10 cellular contexts compared by ENCODE assay signal in genomic region chr20:50335105-50335504, GRCh38.
A peak's percentile ranks its signal among the peaks of the same experiment; 100 is the strongest.
DNase-seq lines count a peak whose midpoint lies in the region; ATAC-seq and TF ChIP-seq lines count a peak whose summit lies in the region.
"Had no signal": no experiment of that assay in that cellular context is flagged by ENCODE, and none has a peak within 500 bp of the region (broad histone marks: within the 10 kb centered on the region; RNA-seq: fewer than 3 reads in every experiment).

No MANE protein-coding gene starts in this region.

- WGBS in adrenal gland, 4 donors = 17 to 22% (median 18%) methylated on average over 2 of the region's 2 CpGs

- peak in 1 of 2 donors; percentile 38 for TF ChIP-seq POLR2A in adrenal gland (IDR thresholded peaks at IDR 0.05)

- peaks cover 23 to 33% of the 10 kb centered on the region in 2 donors for H3K4me1 ChIP-seq in adrenal gland (replicated peaks in 1 of 2)

- no peaks in the 10 kb centered on the region for H3K9me3 ChIP-seq in adrenal gland (replicated peaks in 1 of 3)
- H3K9me3 ChIP-seq: SJSA1 had no signal

- ATAC-seq in naive B cell (ENCODE audit: low read depth in 2 of 2) (peak; percentile 48 to 59), HG02642 (IDR thresholded peaks at IDR 0.05; ENCODE audit: poor library complexity, unreplicated experiment) (no peak), GM18870 (IDR thresholded peaks at IDR 0.05; ENCODE audit: unreplicated experiment) (no peak)
- no peak for ATAC-seq in stimulated activated memory B cell treated with anti-CD40 and anti-IgM and Interleukin-4, amounts not matched to agents 10 μg/mL and 1 μg/mL and 100 μg/mL, for 72 hours

- peaks cover 2% of the 10 kb centered on the region for H3K9me3 Mint-ChIP-seq in activated CD4-positive, alpha-beta T cell treated with anti-CD3 and anti-CD28 coated beads, Interleukin-2, amount 10 ng/mL, durations not matched to agents 24 days and 14 days
- H3K9me3 Mint-ChIP-seq in naive B cell = peaks cover 0 to 1% (median 0%) of the 10 kb centered on the region in 7 donors
- peaks cover 2% of the 10 kb centered on the region for H3K9me3 Mint-ChIP-seq in stimulated activated memory B cell treated with anti-CD40 and anti-IgM and Interleukin-4, amounts not matched to agents 10 μg/mL and 1 μg/mL and 100 μg/mL, for 72 hours

- intact Hi-C loops in activated CD4-positive, alpha-beta T cell treated with anti-CD3 and anti-CD28 coated beads, Interleukin-2, amount 10 ng/mL, durations not matched to agents 24 days and 14 days (cut with micrococcal nuclease) = loop anchor here (5.0 to 10.0 kb wide), 3 partner anchors 52 to 227 kb away; no protein-coding TSS in a partner anchor
- intact Hi-C loops in adrenal gland (cut with DNase I) = no loop called here

- no peaks in the 10 kb centered on the region for H3K27me3 ChIP-seq in adrenal gland
- H3K27me3 ChIP-seq: SJSA1 had no signal

- H3K36me3 ChIP-seq in adrenal gland (replicated peaks in 1 of 2) = no peaks in the 10 kb centered on the region
- H3K36me3 ChIP-seq: SJSA1 had no signal

- no peak overlapping the region for H3K4me3 ChIP-seq in adrenal gland
- H3K4me3 ChIP-seq: SJSA1 had no signal

- DNase-seq in activated CD4-positive, alpha-beta T cell treated with anti-CD3 and anti-CD28 coated beads, Interleukin-2, amount 10 ng/mL, durations not matched to agents 24 days and 14 days = peak; percentile 74
- DNase-seq in activated CD4-positive, alpha-beta T cell treated with anti-CD3 and anti-CD28 coated beads for 4 hours = no peak
- DNase-seq in NCI-H2227 (lab: John Stamatoyannopoulos, UW; ENCODE audit: unreplicated experiment) = peak; percentile 72
- peak in 3 of 7 donors; percentile 54 to 66 (median 62) for DNase-seq in adrenal gland
- no peak for DNase-seq in naive B cell

- TF ChIP-seq CTCF in adrenal gland (IDR thresholded peaks at IDR 0.05) = no peak

- H3K4me3 Mint-ChIP-seq in activated CD4-positive, alpha-beta T cell treated with anti-CD3 and anti-CD28 coated beads, Interleukin-2, amount 10 ng/mL, durations not matched to agents 24 days and 14 days = no peak overlapping the region
- H3K4me3 Mint-ChIP-seq in naive B cell = no peak overlapping the region
- H3K4me3 Mint-ChIP-seq in stimulated activated memory B cell treated with anti-CD40 and anti-IgM and Interleukin-4, amounts not matched to agents 10 μg/mL and 1 μg/mL and 100 μg/mL, for 72 hours = no peak overlapping the region

- H3K27ac ChIP-seq in adrenal gland = peak overlapping the region in 3 of 5 donors; percentile 21 to 84 (median 44)
- H3K27ac ChIP-seq: C4-2B, SJSA1 had no signal

- H3K4me1 Mint-ChIP-seq in activated CD4-positive, alpha-beta T cell treated with anti-CD3 and anti-CD28 coated beads, Interleukin-2, amount 10 ng/mL, durations not matched to agents 24 days and 14 days = peaks cover 38% of the 10 kb centered on the region
- peaks cover 13 to 26% (median 20%) of the 10 kb centered on the region in 3 donors for H3K4me1 Mint-ChIP-seq in naive B cell
- H3K4me1 Mint-ChIP-seq in stimulated activated memory B cell treated with anti-CD40 and anti-IgM and Interleukin-4, amounts not matched to agents 10 μg/mL and 1 μg/mL and 100 μg/mL, for 72 hours = peaks cover 22% of the 10 kb centered on the region

- H3K36me3 Mint-ChIP-seq in activated CD4-positive, alpha-beta T cell treated with anti-CD3 and anti-CD28 coated beads, Interleukin-2, amount 10 ng/mL, durations not matched to agents 24 days and 14 days (ENCODE audit: low read depth) = no peaks in the 10 kb centered on the region
- peaks cover 0 to 2% of the 10 kb centered on the region in 2 donors for H3K36me3 Mint-ChIP-seq in naive B cell
- peaks cover 2% of the 10 kb centered on the region for H3K36me3 Mint-ChIP-seq in stimulated activated memory B cell treated with anti-CD40 and anti-IgM and Interleukin-4, amounts not matched to agents 10 μg/mL and 1 μg/mL and 100 μg/mL, for 72 hours

- no peak overlapping the region for H3K27ac Mint-ChIP-seq in activated CD4-positive, alpha-beta T cell treated with anti-CD3 and anti-CD28 coated beads, Interleukin-2, amount 10 ng/mL, durations not matched to agents 24 days and 14 days
- no peak overlapping the region for H3K27ac Mint-ChIP-seq in naive B cell
- H3K27ac Mint-ChIP-seq in stimulated activated memory B cell treated with anti-CD40 and anti-IgM and Interleukin-4, amounts not matched to agents 10 μg/mL and 1 μg/mL and 100 μg/mL, for 72 hours = no peak overlapping the region

- peaks cover 10% of the 10 kb centered on the region for H3K27me3 Mint-ChIP-seq in activated CD4-positive, alpha-beta T cell treated with anti-CD3 and anti-CD28 coated beads, Interleukin-2, amount 10 ng/mL, durations not matched to agents 24 days and 14 days
- peaks cover 25 to 57% (median 36%) of the 10 kb centered on the region in 3 donors for H3K27me3 Mint-ChIP-seq in naive B cell
- H3K27me3 Mint-ChIP-seq in stimulated activated memory B cell treated with anti-CD40 and anti-IgM and Interleukin-4, amounts not matched to agents 10 μg/mL and 1 μg/mL and 100 μg/mL, for 72 hours = peaks cover 42% of the 10 kb centered on the region

Comparison
In these comparisons a context has a peak if more than half of its experiments do, and no peak if none do; other contexts are left out.
1. DNase-seq: peak in activated CD4-positive, alpha-beta T cell treated with anti-CD3 and anti-CD28 coated beads, Interleukin-2, amount 10 ng/mL, durations not matched to agents 24 days and 14 days (single experiment) and NCI-H2227 (single experiment); none in activated CD4-positive, alpha-beta T cell treated with anti-CD3 and anti-CD28 coated beads for 4 hours (0 of 2) and naive B cell (single experiment).
2. ATAC-seq: peak in naive B cell (2 of 2); none in HG02642 (single experiment), GM18870 (single experiment) and stimulated activated memory B cell treated with anti-CD40 and anti-IgM and Interleukin-4, amounts not matched to agents 10 μg/mL and 1 μg/mL and 100 μg/mL, for 72 hours (single experiment).